In the genomic region with DNA sequence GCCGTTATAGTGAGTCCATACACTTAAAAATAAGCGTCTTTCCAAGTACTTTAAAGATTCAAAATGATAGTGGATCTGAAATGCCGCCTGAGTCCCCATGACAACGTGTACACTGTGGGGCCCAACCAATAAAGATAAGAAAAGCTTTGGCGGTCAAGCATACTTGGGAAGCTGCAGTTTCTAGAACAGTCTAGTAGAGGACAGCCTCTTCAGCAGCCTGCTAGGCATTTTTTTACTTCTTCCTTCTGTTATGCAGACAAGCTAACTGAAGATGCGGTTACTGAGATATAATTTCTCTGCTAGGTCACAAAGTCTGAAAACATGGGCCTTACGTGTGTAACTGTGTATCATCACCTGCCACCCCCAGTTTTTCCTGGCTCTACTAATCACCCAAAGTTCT, we compare ENCODE assay signal across 8 cellular contexts. TPM values are rescaled to one million over a fixed set of nuclear protein-coding genes. Genes with fewer than 3 reads are reported as not detected.
DNase-seq lines count a peak whose midpoint lies in the region; ATAC-seq, FAIRE-seq and TF ChIP-seq lines count a peak whose summit lies in the region.

No MANE protein-coding gene starts in this region.

- H3K4me3 ChIP-seq in adipocyte (ENCODE audit: low read length) (peak overlapping the region; percentile 83), keratinocyte (ENCODE audit: control insufficient read depth in 2 of 3, extremely low read depth in 1 of 3, insufficient read depth in 2 of 3, low read depth in 1 of 3, low read length in 3 of 3) (peak overlapping the region in 2 of 3 experiments; percentile 74 to 80), stomach smooth muscle (ENCODE audit: low read length in 2 of 2) (peak overlapping the region; percentile 89 to 91)

- no peaks in the 10 kb centered on the region for H3K9me1 ChIP-seq in keratinocyte (ENCODE audit: control insufficient read depth, extremely low read depth, insufficient read depth, low read length)

- ATAC-seq in HG03520 (IDR thresholded peaks at IDR 0.05; ENCODE audit: unreplicated experiment) = peak; percentile 25

- H3K9ac ChIP-seq in adipocyte (ENCODE audit: low read length) = peak overlapping the region; percentile 89
- H3K9ac ChIP-seq in keratinocyte (ENCODE audit: control insufficient read depth, extremely low read depth, insufficient read depth, low read length) = peak overlapping the region; percentile 15
- peak overlapping the region; percentile 94 to 97 for H3K9ac ChIP-seq in stomach smooth muscle (ENCODE audit: low read length in 2 of 2)

- H3K9me3 ChIP-seq in adipocyte (ENCODE audit: control insufficient read depth, low read length) (no peaks in the 10 kb centered on the region), keratinocyte (ENCODE audit: control insufficient read depth, low read depth, low read length) (no peaks in the 10 kb centered on the region), stomach smooth muscle (ENCODE audit: control insufficient read depth in 2 of 2, low read length in 2 of 2) (no peaks in the 10 kb centered on the region)

- TF ChIP-seq CTCF in keratinocyte (optimal IDR thresholded peaks at IDR 0.05 in 1 of 3, IDR thresholded peaks at IDR 0.05 in 1 of 3, conservative IDR thresholded peaks at IDR 0.05 in 1 of 3; ENCODE audit: extremely low read depth in 1 of 3, insufficient read depth in 2 of 3, low read length in 3 of 3) = no peak

- dilution Hi-C loops in keratinocyte (cut with MboI; ENCODE audit: extremely low pct_ligation_motif_present, low sequenced_read_pairs) = no loop called here

- H3K36me3 ChIP-seq in adipocyte (ENCODE audit: control insufficient read depth, insufficient read depth, low read length, severe bottlenecking) (no peaks in the 10 kb centered on the region), keratinocyte (ENCODE audit: control insufficient read depth in 2 of 2, extremely low read depth in 1 of 2, insufficient read depth in 2 of 2, low read length in 2 of 2) (no peaks in the 10 kb centered on the region), stomach smooth muscle (ENCODE audit: control insufficient read depth in 2 of 2, insufficient read depth in 2 of 2, low read length in 2 of 2) (no peaks in the 10 kb centered on the region)

- H3K27me3 ChIP-seq in adipocyte (replicated peaks; ENCODE audit: control insufficient read depth, insufficient read depth, low read length) (no peaks in the 10 kb centered on the region), keratinocyte (ENCODE audit: control insufficient read depth, extremely low read depth, insufficient read depth, low read length) (no peaks in the 10 kb centered on the region), stomach smooth muscle (ENCODE audit: control insufficient read depth in 1 of 2, insufficient read depth in 2 of 2, low read length in 2 of 2) (no peaks in the 10 kb centered on the region)

- H3K27ac ChIP-seq in keratinocyte (ENCODE audit: control insufficient read depth, insufficient read depth, low read length) (peak overlapping the region; percentile 26), stomach smooth muscle (ENCODE audit: low read length) (peak overlapping the region; percentile 93)

- no peak for FAIRE-seq in keratinocyte (lab: Jason Lieb, UNC)

- peak overlapping the region; percentile 74 for H3K4me2 ChIP-seq in keratinocyte (ENCODE audit: control insufficient read depth, extremely low read depth, insufficient read depth, low read depth, low read length)

- H3K4me1 ChIP-seq in adipocyte (ENCODE audit: control insufficient read depth, insufficient read depth, low read length) (peaks cover 11% of the 10 kb centered on the region), keratinocyte (ENCODE audit: control insufficient read depth, extremely low read depth, insufficient read depth, low read length) (peaks cover 9% of the 10 kb centered on the region), stomach smooth muscle (ENCODE audit: control insufficient read depth, insufficient read depth, low read length) (no peaks in the 10 kb centered on the region)

- no peaks in the 10 kb centered on the region for H4K20me1 ChIP-seq in keratinocyte (ENCODE audit: control insufficient read depth, extremely low read depth, insufficient read depth, low read length)

- DNase-seq in stimulated activated CD4-positive, alpha-beta T cell treated with anti-CD3 and anti-CD28 coated beads, Interleukin-15, amount 100 ng/mL, for 24 hours = peak; percentile 4
- no peak for DNase-seq in stimulated activated CD4-positive, alpha-beta T cell treated with anti-CD3 and anti-CD28 coated beads, Interleukin-2, amount 100 ng/mL, for 24 hours
- DNase-seq in adipocyte (ENCODE audit: low read depth) = no peak
- no peak for DNase-seq in keratinocyte (ENCODE audit: low read depth, low spot score)
- DNase-seq in NCI-H2171 treated with DMSO at 0.1 percent for 48 hours (lab: John Stamatoyannopoulos, UW) = no peak
- no peak for DNase-seq in RKO (ENCODE audit: low spot score)

- H3K79me2 ChIP-seq in keratinocyte (ENCODE audit: control insufficient read depth, insufficient read depth, low read length) = peaks cover 16% of the 10 kb centered on the region

- H2AFZ ChIP-seq in keratinocyte (ENCODE audit: control insufficient read depth, low read length) = peak overlapping the region; percentile 68

RNA-seq across cellular contexts. Expression of a gene that starts 0.4 kb away (rescaled TPM):
- polyA plus RNA-seq in keratinocyte = 7.7 to 11.1 TPM (median 10.3 TPM) in 3 replicates
- 2.9 TPM for polyA plus RNA-seq in keratinocyte (2011; ENCODE audit: low read depth)
- 7.7 and 11.9 TPM in 2 replicates for polyA plus RNA-seq in keratinocyte (2011; cell fraction: cytosol; rRNA removed)
- 8.2 and 9.4 TPM in 2 replicates for polyA plus RNA-seq in keratinocyte (2011; cell fraction: nucleus; rRNA removed)
- 4.4 and 9.8 TPM in 2 replicates for polyA plus RNA-seq in keratinocyte (2012; ENCODE audit: low replicate concordance)
- polyA minus RNA-seq in keratinocyte = 9.1 to 21.2 TPM (median 11.7 TPM) in 3 replicates
- polyA minus RNA-seq in keratinocyte (2011; cell fraction: cytosol; rRNA and poly(A)+ RNA removed) = 12.3 TPM
- 12.3 and 15.6 TPM in 2 replicates for polyA minus RNA-seq in keratinocyte (2011; cell fraction: nucleus; rRNA and poly(A)+ RNA removed)

Comparison
In these comparisons a context has a peak if more than half of its experiments do, and no peak if none do; other contexts are left out.
1. H3K9ac ChIP-seq: peak in every context shown above with its lines; median percentile 96 in stomach smooth muscle; 89 in adipocyte; 15 in keratinocyte.